Comparison of ENCODE assay signal across 8 cellular contexts in the genomic region with DNA sequence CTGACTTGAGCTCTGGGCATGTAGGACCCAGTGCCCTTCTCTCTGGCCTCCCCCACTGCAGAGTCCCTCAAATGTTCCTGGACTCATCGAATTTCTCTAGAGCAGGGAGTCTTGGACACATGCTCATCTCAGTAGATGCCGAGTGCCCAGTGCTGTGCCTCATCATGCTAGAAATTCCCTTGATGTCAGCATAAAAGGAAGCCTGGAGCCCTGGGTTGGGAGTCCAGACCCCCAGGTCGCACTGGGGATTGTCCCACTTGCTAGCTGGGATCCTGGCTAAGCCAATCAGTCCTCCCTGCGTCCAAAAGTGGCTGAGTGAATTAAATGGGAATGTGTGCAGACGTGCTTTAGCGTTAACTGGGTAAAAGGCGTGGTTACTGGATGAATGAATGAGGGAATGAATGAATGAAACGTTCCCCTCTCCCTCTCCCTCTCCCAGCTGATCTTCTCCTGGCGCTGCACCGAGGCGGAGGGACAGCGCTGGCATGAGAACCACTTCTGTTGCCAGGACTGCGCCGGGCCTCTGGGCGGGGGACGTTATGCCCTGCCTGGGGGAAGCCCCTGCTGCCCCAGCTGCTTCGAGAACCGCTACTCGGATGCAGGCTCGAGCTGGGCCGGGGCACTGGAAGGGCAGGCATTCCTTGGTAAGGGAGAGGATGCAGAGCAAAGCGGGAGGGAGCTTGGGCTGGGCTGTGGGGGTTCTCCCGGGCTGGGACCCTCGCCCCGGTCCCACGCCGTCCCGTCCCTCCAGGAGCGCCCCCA. TPM values are rescaled to one million over a fixed set of nuclear protein-coding genes. Genes with fewer than 3 reads are reported as not detected.
DNase-seq lines count a peak whose midpoint lies in the region; ATAC-seq, FAIRE-seq and TF ChIP-seq lines count a peak whose summit lies in the region.

No MANE protein-coding gene starts in this region.

- peak overlapping the region; percentile 66 for H2AFZ ChIP-seq in GM12878 (ENCODE audit: control insufficient read depth, low read depth, low read length)

- peaks cover 5 to 16% (median 9%) of the 10 kb centered on the region in 3 donors for H3K27me3 Mint-ChIP-seq in immature natural killer cell (ENCODE audit: low read depth in 3 of 3)

- H3K79me2 ChIP-seq in GM12878 (ENCODE audit: control insufficient read depth, insufficient read depth, low read length): peaks cover 25% of the 10 kb centered on the region

- intact Hi-C loops in GM12878 (cut with micrococcal nuclease; ENCODE audit: unreplicated experiment): loop anchor here (2.0 to 5.0 kb wide), 5 partner anchors 51 to 776 kb away; partner anchors contain the start of genes BYSL, MED20, TFEB and UBR2

- H3K36me3 ChIP-seq in GM12878 (ENCODE audit: control insufficient read depth in 2 of 2, insufficient read depth in 2 of 2, low read length in 1 of 2) (peaks cover 2 to 18% of the 10 kb centered on the region in 2 experiments; a peak in 3 of 4 replicates), stomach smooth muscle (ENCODE audit: control insufficient read depth in 2 of 2, insufficient read depth in 2 of 2, low read length in 2 of 2) (peaks cover 10 to 12% of the 10 kb centered on the region in 2 donors)

- DNase-seq in COR-L47 (lab: John Stamatoyannopoulos, UW): peak; percentile 9
- no peak for DNase-seq in GM12878 (ENCODE audit: low read depth, low spot score)
- DNase-seq in immature natural killer cell: no peak
- no peak for DNase-seq in NOMO-1 treated with dmso at 0.1 percent for 144 hours (lab: John Stamatoyannopoulos, UW; ENCODE audit: unreplicated experiment)
- DNase-seq in NCI-H1048 (lab: John Stamatoyannopoulos, UW): no peak

- no peak for TF ChIP-seq CTCF in GM12878 (IDR thresholded peaks at IDR 0.05 in 2 of 3, conservative IDR thresholded peaks at IDR 0.05 in 1 of 3; ENCODE audit: control insufficient read depth in 2 of 3, extremely low read depth in 1 of 3, insufficient read depth in 1 of 3, low read depth in 3 of 3, low read length in 3 of 3)

- WGBS in GM12878 (ENCODE audit: insufficient coverage, insufficient replicate concordance, low lambda C conversion rate, missing lambda C conversion rate): 27% methylated on average over 28 of the region's 29 CpGs

- TF ChIP-seq RAD21 in GM12878 (IDR thresholded peaks at IDR 0.05; ENCODE audit: insufficient read depth, low read depth, low read length): no peak

- no TSS peak for BruUV-seq in GM12878 (replicated peaks; lab: Mats Ljungman, UMichigan)

- H3K9ac ChIP-seq in GM12878 (ENCODE audit: control insufficient read depth, insufficient read depth, low read length) (peak overlapping the region; percentile 94; the same call in 1 of the 2 replicates), stomach smooth muscle (ENCODE audit: low read length in 2 of 2) (peak overlapping the region; percentile 50 to 55)

- no peaks in the 10 kb centered on the region for H3K9me3 ChIP-seq in GM12878 (replicated peaks; ENCODE audit: control insufficient read depth, insufficient read depth, low read length)
- no peaks in the 10 kb centered on the region for H3K9me3 ChIP-seq in stomach smooth muscle (ENCODE audit: control insufficient read depth in 2 of 2, low read length in 2 of 2)

- peak overlapping the region; percentile 60 to 96 (median 83) for H3K4me3 Mint-ChIP-seq in immature natural killer cell

- in situ Hi-C loops in GM12878 (cut with MboI): loop anchor here (5.0 kb wide), 1 partner anchor 256 kb away; no protein-coding TSS in a partner anchor

- H3K27ac Mint-ChIP-seq in immature natural killer cell: peak overlapping the region in 4 of 6 donors; percentile 35 to 88 (median 80)

- no peaks in the 10 kb centered on the region for H3K9me3 Mint-ChIP-seq in immature natural killer cell

- peak overlapping the region; percentile 100 for H3K4me3 ChIP-seq in GM12878
- peak overlapping the region; percentile 61 to 99 for H3K4me3 ChIP-seq in stomach smooth muscle (ENCODE audit: low read length in 2 of 2)

- H3K27ac ChIP-seq in GM12878 (ENCODE audit: control insufficient read depth, insufficient read depth): peak overlapping the region; percentile 18; the same call in 1 of the 2 replicates
- peak overlapping the region; percentile 53 for H3K27ac ChIP-seq in stomach smooth muscle (ENCODE audit: low read length)

- H3K4me1 ChIP-seq in GM12878 (ENCODE audit: control insufficient read depth, insufficient read depth, low read length) (peaks cover 28% of the 10 kb centered on the region), stomach smooth muscle (ENCODE audit: control insufficient read depth, insufficient read depth, low read length) (peaks cover 38% of the 10 kb centered on the region)

- RAD21 ChIA-PET in GM12878 (lab: Charles Lee; ENCODE audit: unreplicated experiment): interaction anchor here (0.7 to 5.0 kb wide), 9 partner anchors 11 to 257 kb away, joined by 3 to 80 read pairs (median 4); partner anchors contain the start of genes BYSL, MED20 and USP49

- TF ChIP-seq POLR2A in GM12878 (IDR thresholded peaks at IDR 0.05; ENCODE audit: low read depth, low read length): no peak
- no peak for TF ChIP-seq POLR2A in GM18505 (IDR thresholded peaks at IDR 0.05; ENCODE audit: borderline replicate concordance, extremely low read depth, insufficient read depth, insufficient read length)

- no peaks in the 10 kb centered on the region for H4K20me1 ChIP-seq in GM12878 (ENCODE audit: control insufficient read depth, insufficient read depth)

- peak overlapping the region; percentile 98 for H3K4me2 ChIP-seq in GM12878 (ENCODE audit: control insufficient read depth, insufficient read depth)

- CTCF ChIA-PET in GM12878 (lab: Yijun Ruan, JAX): interaction anchor here (0.6 to 8.3 kb wide), 24 partner anchors 9 to 957 kb away, joined by 3 to 141 read pairs (median 4); partner anchors contain the start of genes BYSL, MED20 and TAF8

- POLR2A ChIA-PET in GM12878 (lab: Charles Lee): interaction anchor here (1.0 to 3.9 kb wide), 8 partner anchors 15 to 263 kb away, joined by 3 to 30 read pairs (median 4); partner anchors contain the start of genes BYSL and MED20

- H3K36me3 Mint-ChIP-seq in immature natural killer cell: peaks cover 0 to 6% (median 4%) of the 10 kb centered on the region in 3 donors

- no peak for TF ChIP-seq EP300 in GM12878 (IDR thresholded peaks at IDR 0.05; ENCODE audit: borderline replicate concordance in 1 of 2, control insufficient read depth in 1 of 2, low read depth in 2 of 2, low read length in 2 of 2)

- FAIRE-seq in GM12878 (lab: Jason Lieb, UNC): no peak

- peaks cover 20 to 21% of the 10 kb centered on the region in 2 donors for H3K4me1 Mint-ChIP-seq in immature natural killer cell

- ATAC-seq in HG03460 (IDR thresholded peaks at IDR 0.05; ENCODE audit: unreplicated experiment) (peak; percentile 7), GM12878 (peak; percentile 15), GM18505 (IDR thresholded peaks at IDR 0.05; ENCODE audit: unreplicated experiment) (no peak)

- SMC1A ChIA-PET in GM12878 (lab: Charles Lee; ENCODE audit: uncharacterized antibody, unreplicated experiment): interaction anchor here (1.6 to 5.6 kb wide), 3 partner anchors 135 to 259 kb away, joined by 6 to 54 read pairs (median 20); partner anchors contain the start of genes BYSL and MED20

- H3K27me3 ChIP-seq in GM12878 (replicated peaks in 1 of 2; ENCODE audit: control insufficient read depth in 2 of 2, insufficient read depth in 2 of 2, low read length in 1 of 2): no peaks in the 10 kb centered on the region
- no peaks in the 10 kb centered on the region for H3K27me3 ChIP-seq in stomach smooth muscle (ENCODE audit: control insufficient read depth in 1 of 2, insufficient read depth in 2 of 2, low read length in 2 of 2)

RNA-seq across cellular contexts. Expression of gene TOMM6, which starts 1.6 kb away (rescaled TPM):
- 7.2 and 14.7 TPM in 2 replicates for total RNA-seq in GM12878 (2013; cell fraction: nucleolus; rRNA removed)
- total RNA-seq in GM12878 (2014; rRNA removed) (206 TPM in 2 replicates), GM12878 (2014; rRNA removed; fragmentation: Illumina TruSeq; extraction: Trizol) (290 and 315 TPM in 2 replicates), GM12878 (2021) (262 and 265 TPM in 2 replicates)
- 531 TPM for polyA plus RNA-seq in GM12878 (2011; ENCODE audit: low read depth)
- polyA plus RNA-seq in GM12878 (2011; rRNA removed) (288 and 289 TPM in 2 replicates), GM12878 (2014; fragmentation: Illumina TruSeq; extraction: Trizol) (746 and 940 TPM in 2 replicates), GM12878 (2014; fragmentation: Nextera tagmentation; extraction: Ambion mirVana) (100 to 1,000 TPM; 653 to 729 TPM), GM12878 (2014; rRNA removed) (283 and 357 TPM in 2 replicates), GM12878 (2016; fragmentation: Nextera tagmentation; extraction: Ambion mirVana) (100 to 1,000 TPM; 538 to 566 TPM), immature natural killer cell (100 to 1,000 TPM; 291 to 367 (median 304) TPM)
- 273 and 455 TPM in 2 replicates for polyA plus RNA-seq in GM12878 (2011; cell fraction: cytosol; rRNA removed)
- polyA plus RNA-seq in GM12878 (2011; cell fraction: nucleus; rRNA removed): 92.9 and 97.2 TPM in 2 replicates
- polyA plus RNA-seq in GM12878 (2012): 285 and 314 TPM in 2 replicates
- polyA minus RNA-seq in GM12878 (2011; rRNA and poly(A)+ RNA removed): 71.8 and 90.6 TPM in 2 replicates
- polyA minus RNA-seq in GM12878 (2011; cell fraction: cytosol; rRNA and poly(A)+ RNA removed): 23.6 and 24.3 TPM in 2 replicates
- 13.2 and 14.3 TPM in 2 replicates for polyA minus RNA-seq in GM12878 (2011; cell fraction: nucleus; rRNA and poly(A)+ RNA removed)

RNA-seq across cellular contexts. Expression of gene PRICKLE4, which starts 5.3 kb away (rescaled TPM):
- 2.1 and 3.4 TPM in 2 replicates for total RNA-seq in GM12878 (2013; cell fraction: nucleolus; rRNA removed)
- total RNA-seq in GM12878 (2014; rRNA removed) (0.85 TPM in 1 of 2 replicates, not detected in the other), GM12878 (2014; rRNA removed; fragmentation: Illumina TruSeq; extraction: Trizol) (not detected in 2 replicates), GM12878 (2021) (0.37 TPM in 1 of 2 replicates, not detected in the other)
- not detected for polyA plus RNA-seq in GM12878 (2011; ENCODE audit: low read depth)
- polyA plus RNA-seq in GM12878 (2011; rRNA removed) (not detected in 2 replicates), GM12878 (2014; fragmentation: Illumina TruSeq; extraction: Trizol) (not detected in 2 replicates), GM12878 (2014; fragmentation: Nextera tagmentation; extraction: Ambion mirVana) (not detected), GM12878 (2014; rRNA removed) (not detected in 2 replicates), GM12878 (2016; fragmentation: Nextera tagmentation; extraction: Ambion mirVana) (under 1 TPM; 0.33 to 0.35 TPM), immature natural killer cell (not detected)
- 0.10 TPM in 1 of 2 replicates, not detected in the other for polyA plus RNA-seq in GM12878 (2011; cell fraction: cytosol; rRNA removed)
- 0.99 and 2.1 TPM in 2 replicates for polyA plus RNA-seq in GM12878 (2011; cell fraction: nucleus; rRNA removed)
- polyA plus RNA-seq in GM12878 (2012): 0.65 and 1.2 TPM in 2 replicates
- polyA minus RNA-seq in GM12878 (2011; rRNA and poly(A)+ RNA removed): not detected in 2 replicates
- polyA minus RNA-seq in GM12878 (2011; cell fraction: cytosol; rRNA and poly(A)+ RNA removed): not detected in 2 replicates
- not detected in 2 replicates for polyA minus RNA-seq in GM12878 (2011; cell fraction: nucleus; rRNA and poly(A)+ RNA removed)

RNA-seq across cellular contexts. Expression of gene FRS3, which starts 6.2 kb away (rescaled TPM):
- 3.2 TPM in 2 replicates for total RNA-seq in GM12878 (2013; cell fraction: nucleolus; rRNA removed)
- total RNA-seq in GM12878 (2014; rRNA removed) (1.4 and 2.1 TPM in 2 replicates), GM12878 (2014; rRNA removed; fragmentation: Illumina TruSeq; extraction: Trizol) (1.3 TPM in 2 replicates), GM12878 (2021) (3.2 and 3.6 TPM in 2 replicates)
- 6.6 TPM for polyA plus RNA-seq in GM12878 (2011; ENCODE audit: low read depth)
- polyA plus RNA-seq in GM12878 (2011; rRNA removed) (1.7 and 2.1 TPM in 2 replicates), GM12878 (2014; fragmentation: Illumina TruSeq; extraction: Trizol) (0.16 and 1.2 TPM in 2 replicates), GM12878 (2014; fragmentation: Nextera tagmentation; extraction: Ambion mirVana) (under 1 TPM; 0.05 to 0.09 TPM), GM12878 (2014; rRNA removed) (3.4 and 3.8 TPM in 2 replicates), GM12878 (2016; fragmentation: Nextera tagmentation; extraction: Ambion mirVana) (1 to 10 TPM; 1.4 to 2.7 TPM), immature natural killer cell (1 to 10 TPM in 1 of 3 donors, under 1 TPM in 1, not detected in 1; 0.80 to 2.1 TPM)
- polyA plus RNA-seq in GM12878 (2011; cell fraction: cytosol; rRNA removed): 2.8 and 3.8 TPM in 2 replicates
- polyA plus RNA-seq in GM12878 (2011; cell fraction: nucleus; rRNA removed): 6.8 and 8.2 TPM in 2 replicates
- polyA plus RNA-seq in GM12878 (2012): 1.8 and 1.9 TPM in 2 replicates
- 1.1 and 2.0 TPM in 2 replicates for polyA minus RNA-seq in GM12878 (2011; rRNA and poly(A)+ RNA removed)
- polyA minus RNA-seq in GM12878 (2011; cell fraction: cytosol; rRNA and poly(A)+ RNA removed): 1.2 TPM in 2 replicates
- polyA minus RNA-seq in GM12878 (2011; cell fraction: nucleus; rRNA and poly(A)+ RNA removed): 0.73 and 2.9 TPM in 2 replicates

RNA-seq across cellular contexts. Expression of gene PGC, which starts 38.7 kb away (rescaled TPM):
- total RNA-seq in GM12878 (2013; cell fraction: nucleolus; rRNA removed): not detected in 2 replicates
- total RNA-seq in GM12878 (2014; rRNA removed): not detected in 2 replicates
- not detected in 2 replicates for total RNA-seq in GM12878 (2014; rRNA removed; fragmentation: Illumina TruSeq; extraction: Trizol)
- 0.26 and 1.2 TPM in 2 replicates for total RNA-seq in GM12878 (2021)
- polyA plus RNA-seq in GM12878 (2011; ENCODE audit: low read depth): not detected
- polyA plus RNA-seq in GM12878 (2011; rRNA removed): not detected in 2 replicates
- not detected in 2 replicates for polyA plus RNA-seq in GM12878 (2011; cell fraction: cytosol; rRNA removed)
- not detected in 2 replicates for polyA plus RNA-seq in GM12878 (2011; cell fraction: nucleus; rRNA removed)
- not detected in 2 replicates for polyA plus RNA-seq in GM12878 (2012)
- polyA plus RNA-seq in GM12878 (2014; fragmentation: Illumina TruSeq; extraction: Trizol): not detected in 2 replicates
- polyA plus RNA-seq in GM12878 (2014; fragmentation: Nextera tagmentation; extraction: Ambion mirVana): not detected
- polyA plus RNA-seq in GM12878 (2014; rRNA removed): not detected in 2 replicates
- not detected for polyA plus RNA-seq in GM12878 (2016; fragmentation: Nextera tagmentation; extraction: Ambion mirVana)
- not detected in 2 replicates for polyA minus RNA-seq in GM12878 (2011; rRNA and poly(A)+ RNA removed)
- polyA minus RNA-seq in GM12878 (2011; cell fraction: cytosol; rRNA and poly(A)+ RNA removed): not detected in 2 replicates
- not detected in 2 replicates for polyA minus RNA-seq in GM12878 (2011; cell fraction: nucleus; rRNA and poly(A)+ RNA removed)
- polyA plus RNA-seq in immature natural killer cell: not detected

RNA-seq across cellular contexts. Expression of gene TFEB, which starts 50.5 kb away (rescaled TPM):
- 91.8 and 108 TPM in 2 replicates for total RNA-seq in GM12878 (2013; cell fraction: nucleolus; rRNA removed)
- total RNA-seq in GM12878 (2014; rRNA removed) (95.7 and 97.9 TPM in 2 replicates), GM12878 (2014; rRNA removed; fragmentation: Illumina TruSeq; extraction: Trizol) (30.7 and 31.4 TPM in 2 replicates), GM12878 (2021) (97.7 and 108 TPM in 2 replicates)
- polyA plus RNA-seq in GM12878 (2011; ENCODE audit: low read depth): 42.6 TPM
- polyA plus RNA-seq in GM12878 (2011; rRNA removed) (22.8 and 62.1 TPM in 2 replicates), GM12878 (2014; fragmentation: Illumina TruSeq; extraction: Trizol) (6.6 and 22.4 TPM in 2 replicates), GM12878 (2014; fragmentation: Nextera tagmentation; extraction: Ambion mirVana) (1 to 10 TPM in 1 of 2 experiments, under 1 TPM in 1; 0.84 to 2.6 TPM), GM12878 (2014; rRNA removed) (107 and 133 TPM in 2 replicates), GM12878 (2016; fragmentation: Nextera tagmentation; extraction: Ambion mirVana) (10 to 100 TPM; 59.4 to 64.3 TPM), immature natural killer cell (10 to 100 TPM; 18.9 to 62.3 (median 23.9) TPM)
- polyA plus RNA-seq in GM12878 (2011; cell fraction: cytosol; rRNA removed): 56.5 and 88.1 TPM in 2 replicates
- 83.6 and 85.7 TPM in 2 replicates for polyA plus RNA-seq in GM12878 (2011; cell fraction: nucleus; rRNA removed)
- 59.0 and 84.4 TPM in 2 replicates for polyA plus RNA-seq in GM12878 (2012)
- 46.4 and 70.0 TPM in 2 replicates for polyA minus RNA-seq in GM12878 (2011; rRNA and poly(A)+ RNA removed)
- 35.4 and 37.4 TPM in 2 replicates for polyA minus RNA-seq in GM12878 (2011; cell fraction: cytosol; rRNA and poly(A)+ RNA removed)
- 29.1 and 40.5 TPM in 2 replicates for polyA minus RNA-seq in GM12878 (2011; cell fraction: nucleus; rRNA and poly(A)+ RNA removed)
